ENCODE assay signal across 20 cellular contexts in genomic region chr14:35742032-35742371, GRCh38.
"Had no signal": no experiment of that assay in that cellular context is flagged by ENCODE, and none has a peak within 500 bp of the region (broad histone marks: within the 10 kb centered on the region; RNA-seq: fewer than 3 reads in every experiment).

No MANE protein-coding gene starts in this region.

- H3K9me3 Mint-ChIP-seq: activated naive CD4-positive, alpha-beta T cell treated with anti-CD3 and anti-CD28 coated beads, Interleukin-2, amount 50 U/mL, for 72 hours; effector memory CD8-positive, alpha-beta T cell; nephron progenitor cell had no signal

- ATAC-seq: activated CD4-positive, CD25-positive, alpha-beta regulatory T cell treated with anti-CD3 and anti-CD28 coated beads, Interleukin-2, amount 50 U/mL, for 24 hours; effector memory CD8-positive, alpha-beta T cell; gastroesophageal sphincter; right lobe of liver had no signal

- H3K27ac Mint-ChIP-seq: nephron progenitor cell had no signal

- H3K4me3 Mint-ChIP-seq: effector memory CD8-positive, alpha-beta T cell; nephron progenitor cell had no signal

- H3K4me1 Mint-ChIP-seq: nephron progenitor cell had no signal

- DNase-seq: activated CD4-positive, alpha-beta T cell treated with anti-CD3 and anti-CD28 coated beads, Interleukin-2, amount 50 U/mL, for 1 hour; activated CD8-positive, alpha-beta memory T cell treated with anti-CD3 and anti-CD28 coated beads for 24 hours; activated CD8-positive, alpha-beta memory T cell treated with anti-CD3 and anti-CD28 coated beads, Interleukin-2, amount 50 U/mL, for 4 hours; activated gamma-delta T cell treated with Interleukin-2 at 50 U/mL for 16 hours; amniotic stem cell; brain microvascular endothelial cell; effector memory CD8-positive, alpha-beta T cell; erythroblast; islet precursor cell; left ventricle myocardium inferior; mesendoderm; nephron progenitor cell; right lobe of liver; stimulated activated CD4-positive, alpha-beta T cell treated with anti-CD3 and anti-CD28 coated beads, Interleukin-2, amount 100 ng/mL, for 48 hours; T-helper 9 cell; tibial artery; WERI-Rb-1 had no signal

- H3K27me3 Mint-ChIP-seq: effector memory CD8-positive, alpha-beta T cell had no signal
